ENCODE assay signal across 3 cellular contexts in the genomic region with DNA sequence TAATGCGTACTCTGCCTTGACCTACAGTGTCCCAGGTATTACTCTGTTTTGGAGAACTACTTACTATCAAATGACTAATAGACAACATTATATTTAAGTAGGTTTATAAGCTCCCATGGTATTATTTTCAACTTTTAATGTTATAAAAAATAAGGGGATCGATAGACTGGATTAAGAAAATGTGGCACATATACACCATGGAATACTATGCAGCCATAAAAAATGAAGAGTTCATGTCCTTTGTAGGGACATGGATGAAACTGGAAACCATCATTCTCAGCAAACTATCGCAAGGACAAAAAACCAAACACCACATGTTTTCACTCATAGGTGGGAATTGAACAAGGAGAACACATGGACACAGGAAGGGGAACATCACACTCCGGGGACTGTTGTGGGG. TPM values are rescaled to one million over a fixed set of nuclear protein-coding genes. Genes with fewer than 3 reads are reported as not detected.
"Had no signal": no experiment of that assay in that cellular context is flagged by ENCODE, and none has a peak within 500 bp of the region (broad histone marks: within the 10 kb centered on the region; RNA-seq: fewer than 3 reads in every experiment).

No MANE protein-coding gene starts in this region.

RNA-seq across cellular contexts. Expression of gene RHCE, which starts 40.2 kb away (rescaled TPM):
- total RNA-seq: activated T-helper 1 cell treated with anti-CD3 and anti-CD28 coated beads, Interleukin-12 subunit alpha, Interleukin-12 subunit beta, Interleukin-2, Interleukin-4 antibody, amounts not matched to agents 30 ng/mL and 10 ng/mL and 1 ng/mL, durations not matched to agents 14 hours and 24 hours and 36 hours; ascending aorta had no signal
- polyA plus RNA-seq: aorta had no signal
